ENCODE assay signal across 8 cellular contexts in the genomic region with DNA sequence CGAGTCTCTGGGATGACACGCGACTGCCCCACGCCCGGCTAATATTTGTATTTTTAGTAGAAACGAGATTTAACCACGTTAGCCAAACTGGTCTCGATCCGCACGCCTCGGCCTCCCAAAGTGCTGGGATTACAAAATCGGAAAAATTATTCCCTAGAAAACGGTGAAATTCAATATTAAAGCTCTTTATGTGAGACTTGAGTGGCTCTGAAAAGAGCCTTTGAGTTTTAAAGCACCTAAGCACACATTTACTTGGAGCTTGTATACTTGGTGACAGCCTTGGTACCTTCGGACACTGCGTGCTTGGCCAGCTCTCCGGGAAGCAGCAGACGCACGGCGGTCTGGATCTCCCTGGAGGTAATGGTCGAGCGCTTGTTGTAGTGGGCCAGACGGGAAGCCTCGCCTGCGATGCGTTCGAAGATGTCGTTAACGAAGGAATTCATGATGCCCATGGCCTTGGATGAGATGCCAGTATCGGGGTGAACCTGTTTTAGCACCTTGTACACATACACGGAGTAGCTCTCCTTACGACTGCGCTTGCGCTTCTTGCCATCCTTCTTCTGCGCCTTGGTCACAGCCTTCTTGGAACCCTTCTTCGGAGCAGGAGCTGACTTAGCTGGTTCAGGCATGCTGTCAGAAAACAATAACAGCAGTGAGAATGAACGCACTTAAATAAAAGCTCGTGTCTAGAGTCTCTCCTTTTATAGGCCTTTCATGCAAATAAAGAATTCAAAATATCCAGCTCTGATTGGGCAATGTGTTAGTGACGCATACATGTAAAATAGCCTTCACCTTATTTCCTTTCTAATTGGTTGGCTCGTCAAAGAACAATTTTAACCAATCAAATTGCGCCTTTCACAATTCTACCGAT.
DNase-seq lines count a peak whose midpoint lies in the region; ATAC-seq, FAIRE-seq and TF ChIP-seq lines count a peak whose summit lies in the region.

No MANE protein-coding gene starts in this region.

- DNase-seq in GM23338 (ENCODE audit: low spot score) (peak; percentile 98), LoVo (ENCODE audit: low spot score) (peak; percentile 95), SHP77 treated with DMSO at 0.1 percent for 48 hours (lab: John Stamatoyannopoulos, UW) (peak; percentile 97), glomerular endothelial cell (ENCODE audit: extremely low read depth, low read depth, low spot score) (peak; percentile 100), non-pigmented ciliary epithelial cell (ENCODE audit: low read depth) (peak; percentile 95), aorta (peak; percentile 80 to 82)
- DNase-seq in activated naive CD4-positive, alpha-beta T cell treated with anti-CD3 and anti-CD28 coated beads, Interleukin-2, amount 50 U/mL, for 72 hours (ENCODE audit: low spot score in 2 of 2), result peak; percentile 86 to 87

- peaks cover 10% of the 10 kb centered on the region for H3K27me3 Mint-ChIP-seq in GM23338 (ENCODE audit: insufficient read depth, low read depth, poor library complexity)

- H3K9me2 ChIP-seq in GM23338 (ENCODE audit: insufficient read depth), result no peaks in the 10 kb centered on the region

- peak overlapping the region; percentile 92 for H3K4me2 ChIP-seq in GM23338

- H3K36me3 Mint-ChIP-seq in GM23338 (ENCODE audit: low read depth), result no peaks in the 10 kb centered on the region
- peaks cover 0 to 6% of the 10 kb centered on the region in 2 donors for H3K36me3 Mint-ChIP-seq in activated naive CD4-positive, alpha-beta T cell treated with anti-CD3 and anti-CD28 coated beads, Interleukin-2, amount 50 U/mL, for 72 hours

- peak; percentile 99 for FAIRE-seq in G401.6 (lab: Jason Lieb, UNC)

- H3K79me2 ChIP-seq in GM23338 (replicated peaks; ENCODE audit: insufficient read depth), result no peaks in the 10 kb centered on the region

- peaks cover 24% of the 10 kb centered on the region for H3K4me1 Mint-ChIP-seq in GM23338

- H3K4me3 ChIP-seq in GM23338 (peak overlapping the region; percentile 77), aorta (ENCODE audit: low read length in 2 of 2) (peak overlapping the region; percentile 44 to 56)

- H4K20me1 ChIP-seq in GM23338 (replicated peaks; ENCODE audit: insufficient read depth), result no peaks in the 10 kb centered on the region

- TF ChIP-seq CTCF in GM23338 (conservative IDR thresholded peaks at IDR 0.05; ENCODE audit: low read depth in 2 of 2), result no peak

- intact Hi-C loops in aorta (cut with DNase I), result loop anchor here in 1 of 2 donors (1.0 to 5.0 kb wide), 3 partner anchors 12 to 94 kb away; a partner anchor contains a TSS

- H3K4me1 ChIP-seq in GM23338 (ENCODE audit: insufficient read depth) (peaks cover 12% of the 10 kb centered on the region), aorta (ENCODE audit: control insufficient read depth in 1 of 2, insufficient read depth in 2 of 2, low read length in 2 of 2) (no peaks in the 10 kb centered on the region)

- H3K27me3 ChIP-seq in GM23338 (ENCODE audit: insufficient read depth) (no peaks in the 10 kb centered on the region), aorta (ENCODE audit: control insufficient read depth in 1 of 2, insufficient read depth in 2 of 2, low read length in 1 of 2) (no peaks in the 10 kb centered on the region)

- H3F3A ChIP-seq in GM23338 (replicated peaks; ENCODE audit: low read depth), result peaks cover 12% of the 10 kb centered on the region

- 0% methylated on average over 41 of the region's 41 CpGs for WGBS in aorta, 2 donors

- ATAC-seq in GM23338, result peak; percentile 46
- peak; percentile 68 to 80 for ATAC-seq in activated naive CD4-positive, alpha-beta T cell treated with anti-CD3 and anti-CD28 coated beads, Interleukin-2, amount 50 U/mL, for 72 hours
- peak; percentile 92 for ATAC-seq in aorta (ENCODE audit: low FRiP score)

- no peak overlapping the region for H3K4me3 Mint-ChIP-seq in GM23338

- no peak overlapping the region for H2AFZ ChIP-seq in GM23338

- H3K36me3 ChIP-seq in GM23338 (ENCODE audit: insufficient read depth) (no peaks in the 10 kb centered on the region), aorta (ENCODE audit: control insufficient read depth in 1 of 2, insufficient read depth in 2 of 2, low read length in 1 of 2) (no peaks in the 10 kb centered on the region)

- H3K9me3 ChIP-seq in aorta (ENCODE audit: control insufficient read depth, low read length), result no peaks in the 10 kb centered on the region

- H3K9me3 Mint-ChIP-seq in GM23338, result peaks cover 2% of the 10 kb centered on the region; the same call in 1 of the 3 replicates
- H3K9me3 Mint-ChIP-seq in activated naive CD4-positive, alpha-beta T cell treated with anti-CD3 and anti-CD28 coated beads, Interleukin-2, amount 50 U/mL, for 72 hours, result peaks cover 0 to 4% of the 10 kb centered on the region in 2 donors

- peak overlapping the region; percentile 97 for H3K27ac ChIP-seq in GM23338 (ENCODE audit: low read depth)
- peak overlapping the region; percentile 87 to 94 for H3K27ac ChIP-seq in aorta (ENCODE audit: low read depth in 1 of 2, low read length in 2 of 2)

- H3K27ac Mint-ChIP-seq in GM23338, result no peak overlapping the region
- H3K27ac Mint-ChIP-seq in activated naive CD4-positive, alpha-beta T cell treated with anti-CD3 and anti-CD28 coated beads, Interleukin-2, amount 50 U/mL, for 72 hours, result no peak overlapping the region

TF ChIP-seq in GM23338, 12 proteins besides CTCF, POLR2A, EP300 and RAD21 (continues in another document):
- TF ChIP-seq, protein P1, sequence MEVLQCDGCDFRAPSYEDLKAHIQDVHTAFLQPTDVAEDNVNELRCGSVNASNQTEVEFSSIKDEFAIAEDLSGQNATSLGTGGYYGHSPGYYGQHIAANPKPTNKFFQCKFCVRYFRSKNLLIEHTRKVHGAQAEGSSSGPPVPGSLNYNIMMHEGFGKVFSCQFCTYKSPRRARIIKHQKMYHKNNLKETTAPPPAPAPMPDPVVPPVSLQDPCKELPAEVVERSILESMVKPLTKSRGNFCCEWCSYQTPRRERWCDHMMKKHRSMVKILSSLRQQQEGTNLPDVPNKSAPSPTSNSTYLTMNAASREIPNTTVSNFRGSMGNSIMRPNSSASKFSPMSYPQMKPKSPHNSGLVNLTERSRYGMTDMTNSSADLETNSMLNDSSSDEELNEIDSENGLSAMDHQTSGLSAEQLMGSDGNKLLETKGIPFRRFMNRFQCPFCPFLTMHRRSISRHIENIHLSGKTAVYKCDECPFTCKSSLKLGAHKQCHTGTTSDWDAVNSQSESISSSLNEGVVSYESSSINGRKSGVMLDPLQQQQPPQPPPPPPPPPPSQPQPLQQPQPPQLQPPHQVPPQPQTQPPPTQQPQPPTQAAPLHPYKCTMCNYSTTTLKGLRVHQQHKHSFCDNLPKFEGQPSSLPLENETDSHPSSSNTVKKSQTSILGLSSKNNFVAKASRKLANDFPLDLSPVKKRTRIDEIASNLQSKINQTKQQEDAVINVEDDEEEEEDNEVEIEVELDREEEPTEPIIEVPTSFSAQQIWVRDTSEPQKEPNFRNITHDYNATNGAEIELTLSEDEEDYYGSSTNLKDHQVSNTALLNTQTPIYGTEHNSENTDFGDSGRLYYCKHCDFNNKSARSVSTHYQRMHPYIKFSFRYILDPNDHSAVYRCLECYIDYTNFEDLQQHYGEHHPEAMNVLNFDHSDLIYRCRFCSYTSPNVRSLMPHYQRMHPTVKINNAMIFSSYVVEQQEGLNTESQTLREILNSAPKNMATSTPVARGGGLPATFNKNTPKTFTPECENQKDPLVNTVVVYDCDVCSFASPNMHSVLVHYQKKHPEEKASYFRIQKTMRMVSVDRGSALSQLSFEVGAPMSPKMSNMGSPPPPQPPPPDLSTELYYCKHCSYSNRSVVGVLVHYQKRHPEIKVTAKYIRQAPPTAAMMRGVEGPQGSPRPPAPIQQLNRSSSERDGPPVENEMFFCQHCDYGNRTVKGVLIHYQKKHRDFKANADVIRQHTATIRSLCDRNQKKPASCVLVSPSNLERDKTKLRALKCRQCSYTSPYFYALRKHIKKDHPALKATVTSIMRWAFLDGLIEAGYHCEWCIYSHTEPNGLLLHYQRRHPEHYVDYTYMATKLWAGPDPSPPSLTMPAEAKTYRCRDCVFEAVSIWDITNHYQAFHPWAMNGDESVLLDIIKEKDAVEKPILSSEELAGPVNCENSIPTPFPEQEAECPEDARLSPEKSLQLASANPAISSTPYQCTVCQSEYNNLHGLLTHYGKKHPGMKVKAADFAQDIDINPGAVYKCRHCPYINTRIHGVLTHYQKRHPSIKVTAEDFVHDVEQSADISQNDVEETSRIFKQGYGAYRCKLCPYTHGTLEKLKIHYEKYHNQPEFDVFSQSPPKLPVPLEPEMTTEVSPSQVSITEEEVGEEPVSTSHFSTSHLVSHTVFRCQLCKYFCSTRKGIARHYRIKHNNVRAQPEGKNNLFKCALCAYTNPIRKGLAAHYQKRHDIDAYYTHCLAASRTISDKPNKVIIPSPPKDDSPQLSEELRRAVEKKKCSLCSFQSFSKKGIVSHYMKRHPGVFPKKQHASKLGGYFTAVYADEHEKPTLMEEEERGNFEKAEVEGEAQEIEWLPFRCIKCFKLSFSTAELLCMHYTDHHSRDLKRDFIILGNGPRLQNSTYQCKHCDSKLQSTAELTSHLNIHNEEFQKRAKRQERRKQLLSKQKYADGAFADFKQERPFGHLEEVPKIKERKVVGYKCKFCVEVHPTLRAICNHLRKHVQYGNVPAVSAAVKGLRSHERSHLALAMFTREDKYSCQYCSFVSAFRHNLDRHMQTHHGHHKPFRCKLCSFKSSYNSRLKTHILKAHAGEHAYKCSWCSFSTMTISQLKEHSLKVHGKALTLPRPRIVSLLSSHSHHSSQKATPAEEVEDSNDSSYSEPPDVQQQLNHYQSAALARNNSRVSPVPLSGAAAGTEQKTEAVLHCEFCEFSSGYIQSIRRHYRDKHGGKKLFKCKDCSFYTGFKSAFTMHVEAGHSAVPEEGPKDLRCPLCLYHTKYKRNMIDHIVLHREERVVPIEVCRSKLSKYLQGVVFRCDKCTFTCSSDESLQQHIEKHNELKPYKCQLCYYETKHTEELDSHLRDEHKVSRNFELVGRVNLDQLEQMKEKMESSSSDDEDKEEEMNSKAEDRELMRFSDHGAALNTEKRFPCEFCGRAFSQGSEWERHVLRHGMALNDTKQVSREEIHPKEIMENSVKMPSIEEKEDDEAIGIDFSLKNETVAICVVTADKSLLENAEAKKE (CRISPR knock-in tag; IDR thresholded peaks at IDR 0.05), result no peak
- no peak for TF ChIP-seq ZNF114 (CRISPR knock-in tag; IDR thresholded peaks at IDR 0.05)
- TF ChIP-seq JUNB (IDR thresholded peaks at IDR 0.05; ENCODE audit: unreplicated experiment), result no peak

Comparison
In these comparisons a context has a peak if more than half of its experiments do, and no peak if none do; other contexts are left out.
1. Peak in every context shown above with its lines: DNase-seq, ATAC-seq, H3K4me3 ChIP-seq and H3K27ac ChIP-seq.